8 cellular contexts compared by ENCODE assay signal in the genomic region with DNA sequence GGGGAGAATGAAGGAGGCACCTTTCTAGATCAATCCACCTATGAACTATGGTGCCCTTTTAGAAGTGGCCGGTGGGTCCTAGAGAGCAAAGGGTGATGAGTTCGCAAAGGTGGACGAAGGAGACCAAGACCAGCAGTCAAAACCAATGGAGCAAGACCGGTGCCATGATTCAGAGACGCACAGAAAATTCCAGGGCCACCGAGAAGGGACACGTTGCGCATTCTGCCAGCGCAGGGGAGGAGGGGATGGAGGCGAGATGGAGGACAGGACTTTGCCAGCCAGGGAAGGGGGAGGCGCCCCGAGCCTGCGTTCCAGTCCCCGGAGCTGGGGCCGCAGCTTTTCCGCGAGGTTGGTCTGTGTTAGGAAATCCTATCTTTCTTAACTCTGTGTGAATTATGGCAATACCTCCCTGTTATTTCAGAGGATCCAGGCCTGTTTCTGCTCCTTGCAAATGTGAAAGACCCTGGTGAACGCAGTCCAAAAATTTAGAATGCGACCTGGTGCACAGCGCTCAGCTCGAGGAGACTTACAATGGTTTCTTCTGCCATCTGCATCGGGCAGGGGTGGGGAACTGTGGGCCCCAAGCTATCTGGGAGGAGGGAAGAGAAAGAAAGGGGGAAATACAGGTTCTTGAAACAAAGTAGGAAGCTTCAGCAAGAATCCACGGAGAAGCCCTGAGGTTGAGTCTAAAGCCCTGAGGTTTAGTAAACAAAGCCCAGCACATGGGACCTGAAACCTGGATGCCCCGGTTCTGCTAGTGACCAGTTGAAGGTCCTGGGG.
DNase-seq lines count a peak whose midpoint lies in the region; ATAC-seq and TF ChIP-seq lines count a peak whose summit lies in the region.

No MANE protein-coding gene starts in this region.

- H3K9me3 ChIP-seq in endocrine pancreas (ENCODE audit: control insufficient read depth, low read length) = no peaks in the 10 kb centered on the region

- no peaks in the 10 kb centered on the region for H3K36me3 ChIP-seq in endocrine pancreas (ENCODE audit: control insufficient read depth, insufficient read depth, low read length)

- peak; percentile 9 for DNase-seq in NCI-H526 treated with DMSO at 0.1 percent for 48 hours (lab: John Stamatoyannopoulos, UW)
- peak; percentile 68 for DNase-seq in nephron progenitor cell
- no peak for DNase-seq in NCI-H1417 (lab: John Stamatoyannopoulos, UW)
- DNase-seq in mesenteric fat pad (ENCODE audit: low spot score) = no peak

- peaks cover 5% of the 10 kb centered on the region for H3K9me3 Mint-ChIP-seq in nephron progenitor cell

- peak overlapping the region; percentile 97 for H3K27ac Mint-ChIP-seq in nephron progenitor cell

- H3K4me3 ChIP-seq in endocrine pancreas (ENCODE audit: control insufficient read depth, insufficient read depth, low read length) = peak overlapping the region; percentile 40

- no peaks in the 10 kb centered on the region for H3K27me3 ChIP-seq in endocrine pancreas (ENCODE audit: control insufficient read depth, insufficient read depth, low read length)

- ATAC-seq in GM21619 (IDR thresholded peaks at IDR 0.05; ENCODE audit: unreplicated experiment) (no peak), HG03159 (IDR thresholded peaks at IDR 0.05; ENCODE audit: unreplicated experiment) (no peak)

- peaks cover 3% of the 10 kb centered on the region for H3K4me1 ChIP-seq in endocrine pancreas (ENCODE audit: control insufficient read depth, insufficient read depth, low read length)

- H3K27ac ChIP-seq in C4-2B = peak overlapping the region; percentile 71; the same call in 1 of the 2 replicates

- peak overlapping the region; percentile 77 for H3K4me3 Mint-ChIP-seq in nephron progenitor cell

- peaks cover 82% of the 10 kb centered on the region for H3K4me1 Mint-ChIP-seq in nephron progenitor cell

- H3K27me3 Mint-ChIP-seq in nephron progenitor cell (ENCODE audit: low read depth, poor library complexity) = no peaks in the 10 kb centered on the region

- H3K36me3 Mint-ChIP-seq in nephron progenitor cell (ENCODE audit: low read depth) = peaks cover 5% of the 10 kb centered on the region

- H3K9ac ChIP-seq in endocrine pancreas (ENCODE audit: control insufficient read depth, insufficient read depth, low read length) = no peak overlapping the region

- TF ChIP-seq CTCF in C4-2B (conservative IDR thresholded peaks at IDR 0.05) (no peak), nephron progenitor cell (IDR thresholded peaks at IDR 0.05) (no peak)

Comparison
In these comparisons a context has a peak if more than half of its experiments do, and no peak if none do; other contexts are left out.
1. DNase-seq: peak in NCI-H526 treated with DMSO at 0.1 percent for 48 hours (single experiment) and nephron progenitor cell (single experiment); none in NCI-H1417 (0 of 3) and mesenteric fat pad (single experiment).